Comparison of ENCODE assay signal across 22 cellular contexts in the genomic region with DNA sequence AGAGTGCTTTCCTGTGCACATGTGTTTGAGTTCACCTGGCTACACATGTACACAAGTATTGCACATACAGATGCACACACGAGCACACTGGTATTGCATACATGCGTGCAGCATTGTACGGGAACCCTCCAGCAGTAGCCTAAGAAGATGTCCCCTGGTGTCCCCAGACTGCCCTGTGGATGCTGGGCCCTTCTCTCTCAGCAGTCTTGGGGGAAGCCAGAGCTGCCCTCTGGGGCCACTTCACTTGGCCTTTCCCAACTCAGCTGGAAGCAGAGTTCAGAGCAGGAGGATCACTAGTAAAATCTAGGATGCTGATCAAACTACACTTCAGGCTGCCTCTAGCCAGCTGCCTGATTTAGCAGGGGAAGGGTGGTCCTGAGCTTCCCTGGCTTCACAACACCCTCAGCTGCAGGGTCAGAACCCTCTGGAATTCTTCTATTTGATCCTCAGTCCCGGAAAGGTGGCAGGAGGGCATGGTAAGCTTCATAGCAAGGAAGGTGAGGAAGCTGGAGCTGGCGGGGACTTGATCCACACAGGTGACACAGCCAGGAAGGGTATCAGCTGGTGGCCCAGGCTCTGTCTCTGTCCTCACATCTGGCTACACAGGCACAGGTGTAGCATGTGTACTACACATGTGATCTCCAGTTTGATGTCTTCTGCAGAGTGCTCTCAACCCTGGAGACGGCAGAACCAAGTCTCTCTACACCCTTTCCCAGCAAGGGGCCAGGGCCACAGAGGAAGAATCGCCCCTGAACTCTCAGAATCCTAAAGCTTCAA. TPM values are rescaled to one million over a fixed set of nuclear protein-coding genes. Genes with fewer than 3 reads are reported as not detected.
"Had no signal": no experiment of that assay in that cellular context is flagged by ENCODE, and none has a peak within 500 bp of the region (broad histone marks: within the 10 kb centered on the region; RNA-seq: fewer than 3 reads in every experiment).

No MANE protein-coding gene starts in this region.

- ATAC-seq: left ventricle myocardium superior had no signal

- H3K27me3 ChIP-seq: breast epithelium, sigmoid colon, upper lobe of right lung had no signal

- H3K27ac Mint-ChIP-seq: activated B cell treated with CpG ODN at 0.5 μM for 24 hours; activated CD4-positive, alpha-beta memory T cell treated with anti-CD3 and anti-CD28 coated beads for 36 hours; activated naive CD8-positive, alpha-beta T cell; immature natural killer cell; natural killer cell treated with Interleukin-12 subunit alpha and Interleukin-12 subunit beta and Interleukin-15 and Interleukin-18, amount 100 ng/mL, for 72 hours; T-helper 1 cell treated with Interleukin-12 subunit alpha and Interleukin-12 subunit beta and Interleukin-4 antibody, amounts not matched to agents 30 μg/mL and 1 μg/mL, for 36 hours had no signal

- H3K27me3 Mint-ChIP-seq: activated CD4-positive, alpha-beta memory T cell treated with anti-CD3 and anti-CD28 coated beads for 36 hours had no signal

- H3K27ac ChIP-seq: breast epithelium, sigmoid colon, upper lobe of right lung had no signal

- H3K4me3 Mint-ChIP-seq: activated B cell treated with CpG ODN at 0.5 μM for 24 hours; activated CD4-positive, alpha-beta memory T cell treated with anti-CD3 and anti-CD28 coated beads for 36 hours; activated naive CD8-positive, alpha-beta T cell; immature natural killer cell; natural killer cell treated with Interleukin-12 subunit alpha and Interleukin-12 subunit beta and Interleukin-15 and Interleukin-18, amount 100 ng/mL, for 72 hours; T-helper 1 cell treated with Interleukin-12 subunit alpha and Interleukin-12 subunit beta and Interleukin-4 antibody, amounts not matched to agents 30 μg/mL and 1 μg/mL, for 36 hours had no signal

- DNase-seq: activated B cell treated with CpG ODN at 0.5 μM for 24 hours; activated CD4-positive, alpha-beta memory T cell treated with anti-CD3 and anti-CD28 coated beads for 36 hours; activated CD4-positive, alpha-beta T cell treated with anti-CD3 and anti-CD28 coated beads for 4 hours; activated naive CD4-positive, alpha-beta T cell; activated T-cell treated with anti-CD3 and anti-CD28 coated beads, Interleukin-2, amount 50 U/mL, for 1 hour; amniotic stem cell; cerebellar nuclear complex; foreskin fibroblast; immature natural killer cell; left ventricle myocardium superior; stimulated activated CD4-positive, alpha-beta T cell treated with anti-CD3 and anti-CD28 coated beads, Interleukin-2, amount 100 ng/mL, for 48 hours; stimulated activated CD8-positive, alpha-beta memory T cell treated with anti-CD3 and anti-CD28 coated beads, Interleukin-4, amount 100 ng/mL, for 48 hours; stimulated activated naive CD4-positive, alpha-beta T cell; T1000; upper lobe of right lung had no signal

- H3K4me1 ChIP-seq: breast epithelium, upper lobe of right lung had no signal

- H3K9me3 Mint-ChIP-seq: activated CD4-positive, alpha-beta memory T cell treated with anti-CD3 and anti-CD28 coated beads for 36 hours; immature natural killer cell; natural killer cell treated with Interleukin-12 subunit alpha and Interleukin-12 subunit beta and Interleukin-15 and Interleukin-18, amount 100 ng/mL, for 72 hours; T-helper 1 cell treated with Interleukin-12 subunit alpha and Interleukin-12 subunit beta and Interleukin-4 antibody, amounts not matched to agents 30 μg/mL and 1 μg/mL, for 36 hours had no signal

- H3K36me3 Mint-ChIP-seq: activated CD4-positive, alpha-beta memory T cell treated with anti-CD3 and anti-CD28 coated beads for 36 hours; activated naive CD8-positive, alpha-beta T cell; immature natural killer cell; natural killer cell treated with Interleukin-12 subunit alpha and Interleukin-12 subunit beta and Interleukin-15 and Interleukin-18, amount 100 ng/mL, for 72 hours had no signal

- H3K4me1 Mint-ChIP-seq: activated B cell treated with CpG ODN at 0.5 μM for 24 hours, immature natural killer cell had no signal

RNA-seq across cellular contexts. Expression of gene KLF15, which starts 36.5 kb away (rescaled TPM):
- total RNA-seq: epithelial cell of proximal tubule, smooth muscle cell had no signal
- polyA plus RNA-seq: immature natural killer cell, smooth muscle cell had no signal
